13 cellular contexts compared by ENCODE assay signal in genomic region chr10:92074126-92074887, GRCh38.
DNase-seq lines count a peak whose midpoint lies in the region; ATAC-seq and TF ChIP-seq lines count a peak whose summit lies in the region.
"Had no signal": no experiment of that assay in that cellular context is flagged by ENCODE, and none has a peak within 500 bp of the region (broad histone marks: within the 10 kb centered on the region; RNA-seq: fewer than 3 reads in every experiment).

No MANE protein-coding gene starts in this region.

- no peak overlapping the region for H3K27ac ChIP-seq in heart left ventricle
- H3K27ac ChIP-seq in right atrium auricular region: no peak overlapping the region
- H3K27ac ChIP-seq: BLaER1 treated with 17β-estradiol and CSF1 and Interleukin-3, amounts not matched to agents 10 nM and 100 nM; SJCRH30 had no signal

- H3K4me3 Mint-ChIP-seq in type B pancreatic cell: no peak overlapping the region

- peaks cover 0 to 47% (median 19%) of the 10 kb centered on the region in 9 donors for H3K36me3 ChIP-seq in heart left ventricle
- H3K36me3 ChIP-seq in right atrium auricular region: peaks cover 14% of the 10 kb centered on the region
- H3K36me3 ChIP-seq: SJCRH30 had no signal

- no peaks in the 10 kb centered on the region for H3K27me3 Mint-ChIP-seq in type B pancreatic cell

- peaks cover 0 to 9% (median 0%) of the 10 kb centered on the region in 12 donors for H3K4me1 ChIP-seq in heart left ventricle
- H3K4me1 ChIP-seq in right atrium auricular region: no peaks in the 10 kb centered on the region
- H3K4me1 ChIP-seq: SJCRH30 had no signal

- peaks cover 8% of the 10 kb centered on the region for H3K36me3 Mint-ChIP-seq in type B pancreatic cell

- TF ChIP-seq CTCF in heart left ventricle (IDR thresholded peaks at IDR 0.05): peak in 10 of 12 donors; percentile 8 to 33 (median 20)
- peak in 1 of 2 donors; percentile 46 for TF ChIP-seq CTCF in right atrium auricular region (IDR thresholded peaks at IDR 0.05)
- TF ChIP-seq CTCF in type B pancreatic cell (conservative IDR thresholded peaks at IDR 0.05): peak; percentile 29

- no peaks in the 10 kb centered on the region for H3K9me3 Mint-ChIP-seq in type B pancreatic cell

- WGBS in heart left ventricle, 4 donors: 66 to 80% (median 74%) methylated on average over 6 of the region's 6 CpGs

- H3K27ac Mint-ChIP-seq in type B pancreatic cell: no peak overlapping the region

- H3K4me1 Mint-ChIP-seq in type B pancreatic cell (ENCODE audit: unreplicated experiment): no peaks in the 10 kb centered on the region

- no peak for TF ChIP-seq POLR2A in heart left ventricle (IDR thresholded peaks at IDR 0.05)

- intact Hi-C loops in heart left ventricle (cut with DNase I): loop anchor here in 1 of 10 donors (5.0 kb wide), 1 partner anchor 358 kb away; no protein-coding TSS in a partner anchor

- ATAC-seq in heart left ventricle (peak in 2 of 4 donors; percentile 45 to 53), GM19463 (IDR thresholded peaks at IDR 0.05; ENCODE audit: unreplicated experiment) (no peak)

- H3K27me3 ChIP-seq in heart left ventricle: no peaks in the 10 kb centered on the region
- no peaks in the 10 kb centered on the region for H3K27me3 ChIP-seq in right atrium auricular region
- H3K27me3 ChIP-seq: BLaER1 treated with 17β-estradiol and CSF1 and Interleukin-3, amounts not matched to agents 10 nM and 100 nM; SJCRH30 had no signal

- H3K9me3 ChIP-seq in heart left ventricle (no peaks in the 10 kb centered on the region), right atrium auricular region (no peaks in the 10 kb centered on the region)
- H3K9me3 ChIP-seq: BLaER1 treated with 17β-estradiol and CSF1 and Interleukin-3, amounts not matched to agents 10 nM and 100 nM; SJCRH30 had no signal

- no peak overlapping the region for H3K4me3 ChIP-seq in heart left ventricle
- no peak overlapping the region for H3K4me3 ChIP-seq in right atrium auricular region
- H3K4me3 ChIP-seq: BLaER1 treated with 17β-estradiol and CSF1 and Interleukin-3, amounts not matched to agents 10 nM and 100 nM; SJCRH30 had no signal

- DNase-seq in heart left ventricle (no peak), right atrium auricular region (ENCODE audit: low spot score) (no peak), RPMI8226 (peak; percentile 15), fibroblast of peridontal ligament (ENCODE audit: extremely low read depth) (peak; percentile 12), type B pancreatic cell (ENCODE audit: extremely low spot score, unreplicated experiment) (no peak), GF-D8 (lab: John Stamatoyannopoulos, UW) (no peak), NCI-H1092 (lab: John Stamatoyannopoulos, UW) (no peak)
- DNase-seq: activated CD8-positive, alpha-beta memory T cell treated with anti-CD3 and anti-CD28 coated beads for 24 hours; amniotic stem cell; NCI-H2029 treated with DMSO at 0.1 percent for 48 hours; SJCRH30 had no signal

Comparison
In these comparisons a context has a peak if more than half of its experiments do, and no peak if none do; other contexts are left out.
1. DNase-seq: peak in RPMI8226 (single experiment) and fibroblast of peridontal ligament (single experiment); none in heart left ventricle (0 of 5), right atrium auricular region (single experiment), type B pancreatic cell (single experiment), GF-D8 (single experiment) and NCI-H1092 (single experiment).